8 cellular contexts compared by ENCODE assay signal in the genomic region with DNA sequence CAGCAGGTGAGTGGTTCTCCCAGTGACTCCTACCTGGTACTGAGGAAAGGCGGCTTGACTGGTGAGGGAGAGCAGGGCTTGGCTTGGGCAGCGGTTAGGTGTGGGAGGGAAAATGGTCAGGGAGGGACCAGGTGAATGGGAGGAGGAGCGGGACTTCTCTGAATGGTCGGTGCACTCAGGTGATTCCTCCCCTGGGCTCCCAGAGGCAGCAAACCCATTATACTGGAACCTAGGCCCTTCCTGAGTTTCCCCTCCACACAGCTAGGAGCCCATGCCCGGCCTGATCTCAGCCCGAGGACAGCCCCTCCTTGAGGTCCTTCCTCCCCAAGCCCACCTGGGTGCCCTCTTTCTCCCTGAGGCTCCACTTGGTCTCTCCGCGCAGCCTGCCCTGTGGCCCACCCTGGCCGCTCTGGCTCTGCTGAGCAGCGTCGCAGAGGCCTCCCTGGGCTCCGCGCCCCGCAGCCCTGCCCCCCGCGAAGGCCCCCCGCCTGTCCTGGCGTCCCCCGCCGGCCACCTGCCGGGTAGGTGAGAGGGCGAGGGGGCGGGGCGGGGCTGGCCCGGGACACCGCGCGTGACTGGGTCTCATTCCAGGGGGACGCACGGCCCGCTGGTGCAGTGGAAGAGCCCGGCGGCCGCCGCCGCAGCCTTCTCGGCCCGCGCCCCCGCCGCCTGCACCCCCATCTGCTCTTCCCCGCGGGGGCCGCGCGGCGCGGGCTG. TPM values are rescaled to one million over a fixed set of nuclear protein-coding genes. Genes with fewer than 3 reads are reported as not detected.
DNase-seq lines count a peak whose midpoint lies in the region; ATAC-seq, FAIRE-seq and TF ChIP-seq lines count a peak whose summit lies in the region.

No MANE protein-coding gene starts in this region.

- peaks cover 8% of the 10 kb centered on the region for H3K4me1 Mint-ChIP-seq in activated CD4-positive, alpha-beta T cell treated with anti-CD3 and anti-CD28 coated beads, Interleukin-2, amount 10 ng/mL, durations not matched to agents 24 days and 14 days
- H3K4me1 Mint-ChIP-seq in astrocyte (ENCODE audit: low read depth, unreplicated experiment), result peaks cover 12% of the 10 kb centered on the region

- no peak overlapping the region for H3K9ac ChIP-seq in astrocyte (ENCODE audit: low read length)

- no peak overlapping the region for H2AFZ ChIP-seq in astrocyte (ENCODE audit: low read depth, low read length)

- H3K27me3 Mint-ChIP-seq in activated CD4-positive, alpha-beta T cell treated with anti-CD3 and anti-CD28 coated beads, Interleukin-2, amount 10 ng/mL, durations not matched to agents 24 days and 14 days, result peaks cover 9% of the 10 kb centered on the region
- H3K27me3 Mint-ChIP-seq in astrocyte (ENCODE audit: low read depth, unreplicated experiment), result peaks cover 19% of the 10 kb centered on the region

- in situ Hi-C loops in transverse colon (cut with MboI; ENCODE audit: low pct_ligation_motif_present in 1 of 4, low pct_unique_long_range_greater_than_20kb in 1 of 4, low sequenced_read_pairs in 3 of 4), result loop anchor here in 3 of 4 donors (10.0 to 25.0 kb wide), 4 partner anchors 161 to 399 kb away; a partner anchor contains a TSS

- H3K79me2 ChIP-seq in astrocyte (ENCODE audit: insufficient read depth, low read length), result no peaks in the 10 kb centered on the region

- intact Hi-C loops in activated CD4-positive, alpha-beta T cell treated with anti-CD3 and anti-CD28 coated beads, Interleukin-2, amount 10 ng/mL, durations not matched to agents 24 days and 14 days (cut with micrococcal nuclease), result loop anchor here (1.0 kb wide), 1 partner anchor 173 kb away; no protein-coding TSS in a partner anchor
- intact Hi-C loops in left colon (cut with DNase I, micrococcal nuclease), result loop anchor here in 1 of 2 donors (10.0 kb wide), 1 partner anchor 171 kb away; no protein-coding TSS in a partner anchor
- intact Hi-C loops in transverse colon (cut with DNase I; ENCODE audit: low total_unique reads), result no loop called here

- H3K9me3 Mint-ChIP-seq in activated CD4-positive, alpha-beta T cell treated with anti-CD3 and anti-CD28 coated beads, Interleukin-2, amount 10 ng/mL, durations not matched to agents 24 days and 14 days, result no peaks in the 10 kb centered on the region
- no peaks in the 10 kb centered on the region for H3K9me3 Mint-ChIP-seq in astrocyte (ENCODE audit: unreplicated experiment)

- ATAC-seq in left colon (peak; percentile 83), HG03520 (IDR thresholded peaks at IDR 0.05; ENCODE audit: unreplicated experiment) (no peak)

- H3K4me3 Mint-ChIP-seq in activated CD4-positive, alpha-beta T cell treated with anti-CD3 and anti-CD28 coated beads, Interleukin-2, amount 10 ng/mL, durations not matched to agents 24 days and 14 days, result peak overlapping the region; percentile 3
- H3K4me3 Mint-ChIP-seq in astrocyte (ENCODE audit: unreplicated experiment), result peak overlapping the region; percentile 34

- TF ChIP-seq CTCF in astrocyte (IDR thresholded peaks at IDR 0.05; ENCODE audit: insufficient read depth, low read depth, low read length) (no peak), transverse colon (IDR thresholded peaks at IDR 0.05) (no peak)

- H3K36me3 ChIP-seq in astrocyte (ENCODE audit: insufficient read depth, low read length), result no peaks in the 10 kb centered on the region
- no peaks in the 10 kb centered on the region for H3K36me3 ChIP-seq in transverse colon

- peaks cover 2% of the 10 kb centered on the region for H3K27me3 ChIP-seq in astrocyte (ENCODE audit: insufficient read depth, low read length)
- H3K27me3 ChIP-seq in transverse colon, result peaks cover 13% of the 10 kb centered on the region

- H3K4me1 ChIP-seq in astrocyte (ENCODE audit: insufficient read depth, low read length) (peaks cover 20% of the 10 kb centered on the region), transverse colon (peaks cover 19 to 39% (median 32%) of the 10 kb centered on the region in 4 donors)

- H3K27ac Mint-ChIP-seq in activated CD4-positive, alpha-beta T cell treated with anti-CD3 and anti-CD28 coated beads, Interleukin-2, amount 10 ng/mL, durations not matched to agents 24 days and 14 days, result no peak overlapping the region
- no peak overlapping the region for H3K27ac Mint-ChIP-seq in astrocyte (ENCODE audit: unreplicated experiment)

- no peaks in the 10 kb centered on the region for H3K9me3 ChIP-seq in astrocyte (ENCODE audit: insufficient read depth, low read depth, low read length)
- no peaks in the 10 kb centered on the region for H3K9me3 ChIP-seq in transverse colon

- FAIRE-seq in astrocyte (lab: Jason Lieb, UNC), result no peak

- no peak overlapping the region for H3K27ac ChIP-seq in astrocyte (ENCODE audit: low read depth, low read length)
- H3K27ac ChIP-seq in transverse colon, result peak overlapping the region in 3 of 4 donors; percentile 80 to 84 (median 80)

- peak; percentile 59 for TF ChIP-seq POLR2A in transverse colon (IDR thresholded peaks at IDR 0.05)

- H3K4me3 ChIP-seq in astrocyte (ENCODE audit: insufficient read depth, low read depth, low read length) (no peak overlapping the region), transverse colon (peak overlapping the region; percentile 40 to 70 (median 51))

- DNase-seq in activated CD4-positive, alpha-beta T cell treated with anti-CD3 and anti-CD28 coated beads, Interleukin-2, amount 10 ng/mL, durations not matched to agents 24 days and 14 days, result no peak
- DNase-seq in activated CD4-positive, alpha-beta T cell treated with anti-CD3 and anti-CD28 coated beads, Interleukin-2, amount 50 U/mL, for 1 hour, result no peak
- DNase-seq in astrocyte (ENCODE audit: low read depth) (no peak), left colon (peak; percentile 70 to 89), transverse colon (peak; percentile 75), SK-N-DZ (ENCODE audit: low spot score) (no peak), NCI-H1694 treated with DMSO at 0.1 percent for 48 hours (lab: John Stamatoyannopoulos, UW) (no peak)

- 30% methylated on average over 18 of the region's 48 CpGs; no CpG with 5 or more reads in 1 of the 2 donors for WGBS in transverse colon (ENCODE audit: low coverage in 1 of 2), 2 donors

- peaks cover 16% of the 10 kb centered on the region for H4K20me1 ChIP-seq in astrocyte (ENCODE audit: insufficient read depth, low read length)

- no peak for TF ChIP-seq EP300 in transverse colon (IDR thresholded peaks at IDR 0.05; ENCODE audit: low read depth)

- H3K36me3 Mint-ChIP-seq in activated CD4-positive, alpha-beta T cell treated with anti-CD3 and anti-CD28 coated beads, Interleukin-2, amount 10 ng/mL, durations not matched to agents 24 days and 14 days (ENCODE audit: low read depth), result peaks cover 7% of the 10 kb centered on the region
- H3K36me3 Mint-ChIP-seq in astrocyte (ENCODE audit: low read depth, unreplicated experiment), result peaks cover 9% of the 10 kb centered on the region

- peak overlapping the region; percentile 82 for H3K4me2 ChIP-seq in astrocyte (ENCODE audit: low read length)

RNA-seq across cellular contexts. Expression of a gene that starts 2.3 kb away (rescaled TPM):
- total RNA-seq in activated CD4-positive, alpha-beta T cell treated with anti-CD3 and anti-CD28 coated beads, Interleukin-2, amount 10 ng/mL, durations not matched to agents 24 days and 14 days, result 0.43 TPM in 1 of 2 replicates, not detected in the other
- total RNA-seq in astrocyte, result 1.2 and 1.5 TPM in 2 replicates
- total RNA-seq in left colon, result 10 to 100 TPM in 1 of 2 donors, 1 to 10 TPM in 1; 5.3 to 11.1 TPM
- total RNA-seq in transverse colon, result 10 to 100 TPM in 1 of 4 donors, 1 to 10 TPM in 2, under 1 TPM in 1; 0.96 to 17.5 (median 1.9) TPM
- 0.31 and 1.6 TPM in 2 replicates for polyA plus RNA-seq in SK-N-DZ (2014; cell fraction: cytosol; rRNA removed)
- 3.7 and 4.4 TPM in 2 replicates for polyA plus RNA-seq in SK-N-DZ (2014; cell fraction: nucleus; rRNA removed)

RNA-seq across cellular contexts. Expression of a gene that starts 10.9 kb away (rescaled TPM):
- total RNA-seq in activated CD4-positive, alpha-beta T cell treated with anti-CD3 and anti-CD28 coated beads, Interleukin-2, amount 10 ng/mL, durations not matched to agents 24 days and 14 days, result 26.3 and 26.6 TPM in 2 replicates
- total RNA-seq in astrocyte (31.0 and 36.1 TPM in 2 replicates), left colon (10 to 100 TPM; 19.2 to 27.4 TPM), transverse colon (10 to 100 TPM; 22.7 to 64.9 (median 36.5) TPM)
- 14.8 and 17.5 TPM in 2 replicates for polyA plus RNA-seq in SK-N-DZ (2014; cell fraction: cytosol; rRNA removed)
- polyA plus RNA-seq in SK-N-DZ (2014; cell fraction: nucleus; rRNA removed), result 23.9 and 60.9 TPM in 2 replicates

RNA-seq across cellular contexts. Expression of a gene that starts 33.9 kb away (rescaled TPM):
- 71.0 and 71.8 TPM in 2 replicates for total RNA-seq in activated CD4-positive, alpha-beta T cell treated with anti-CD3 and anti-CD28 coated beads, Interleukin-2, amount 10 ng/mL, durations not matched to agents 24 days and 14 days
- total RNA-seq in astrocyte (26.9 and 31.6 TPM in 2 replicates), left colon (10 to 100 TPM; 17.8 to 24.7 TPM), transverse colon (10 to 100 TPM; 13.1 to 29.4 (median 17.1) TPM)
- polyA plus RNA-seq in SK-N-DZ (2014; cell fraction: cytosol; rRNA removed), result 44.2 and 50.7 TPM in 2 replicates
- 90.6 and 137 TPM in 2 replicates for polyA plus RNA-seq in SK-N-DZ (2014; cell fraction: nucleus; rRNA removed)

RNA-seq across cellular contexts. Expression of a gene that starts 38.9 kb away (rescaled TPM):
- total RNA-seq in activated CD4-positive, alpha-beta T cell treated with anti-CD3 and anti-CD28 coated beads, Interleukin-2, amount 10 ng/mL, durations not matched to agents 24 days and 14 days, result 181 and 182 TPM in 2 replicates
- total RNA-seq in astrocyte (175 and 202 TPM in 2 replicates), left colon (100 to 1,000 TPM; 166 to 182 TPM), transverse colon (100 to 1,000 TPM in 2 of 4 donors, 10 to 100 TPM in 2; 29.2 to 203 (median 97.9) TPM)
- 240 and 241 TPM in 2 replicates for polyA plus RNA-seq in SK-N-DZ (2014; cell fraction: cytosol; rRNA removed)
- 211 and 230 TPM in 2 replicates for polyA plus RNA-seq in SK-N-DZ (2014; cell fraction: nucleus; rRNA removed)

RNA-seq across cellular contexts. Expression of a gene that starts 43.1 kb away (rescaled TPM):
- total RNA-seq in activated CD4-positive, alpha-beta T cell treated with anti-CD3 and anti-CD28 coated beads, Interleukin-2, amount 10 ng/mL, durations not matched to agents 24 days and 14 days, result 59.7 TPM in 2 replicates
- 56.6 and 56.9 TPM in 2 replicates for total RNA-seq in astrocyte
- 10 to 100 TPM; 22.7 to 28.6 TPM for total RNA-seq in left colon
- total RNA-seq in transverse colon, result 10 to 100 TPM; 16.5 to 19.5 (median 18.6) TPM
- polyA plus RNA-seq in SK-N-DZ (2014; cell fraction: cytosol; rRNA removed), result 87.4 and 102 TPM in 2 replicates
- polyA plus RNA-seq in SK-N-DZ (2014; cell fraction: nucleus; rRNA removed), result 61.8 and 91.4 TPM in 2 replicates

Comparison
In these comparisons a context has a peak if more than half of its experiments do, and no peak if none do; other contexts are left out.
1. DNase-seq: peak in left colon (2 of 2) and transverse colon (single experiment); none in activated CD4-positive, alpha-beta T cell treated with anti-CD3 and anti-CD28 coated beads, Interleukin-2, amount 10 ng/mL, durations not matched to agents 24 days and 14 days (single experiment), activated CD4-positive, alpha-beta T cell treated with anti-CD3 and anti-CD28 coated beads, Interleukin-2, amount 50 U/mL, for 1 hour (single experiment), astrocyte (single experiment), SK-N-DZ (single experiment) and NCI-H1694 treated with DMSO at 0.1 percent for 48 hours (single experiment).